21 cellular contexts compared by ENCODE assay signal in the genomic region with DNA sequence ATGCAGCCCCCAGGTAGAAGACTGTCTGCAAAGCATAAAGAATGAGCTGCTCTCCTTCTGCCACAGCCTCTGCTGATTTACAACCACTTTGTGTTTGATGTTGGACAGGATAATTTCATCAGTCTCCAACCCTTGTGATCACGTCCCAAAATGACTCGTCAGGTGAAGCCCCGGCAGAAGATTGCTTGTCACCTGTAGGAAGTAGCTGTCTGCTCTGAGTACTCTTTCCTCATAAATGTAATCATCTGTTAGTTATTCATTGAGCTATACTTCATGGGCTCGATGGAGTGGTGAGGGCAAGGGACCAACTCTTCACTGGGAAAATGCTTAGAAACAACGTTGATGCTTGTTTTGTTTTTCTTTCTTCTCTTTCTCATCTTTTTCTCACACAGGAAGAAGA.
"Had no signal": no experiment of that assay in that cellular context is flagged by ENCODE, and none has a peak within 500 bp of the region (broad histone marks: within the 10 kb centered on the region; RNA-seq: fewer than 3 reads in every experiment).

No MANE protein-coding gene starts in this region.

- H3K4me1 ChIP-seq: heart left ventricle, left ventricle myocardium inferior, lower lobe of right lung, pancreas, suprapubic skin, thyroid gland had no signal

- H3K27ac ChIP-seq: heart left ventricle, left ventricle myocardium inferior, lower lobe of right lung, pancreas, suprapubic skin, thyroid gland had no signal

- H3K27me3 ChIP-seq: pancreas, suprapubic skin, thyroid gland had no signal

- H3K36me3 Mint-ChIP-seq: memory B cell; mesothelial cell of epicardium; natural killer cell treated with Interleukin-12 subunit alpha and Interleukin-12 subunit beta and Interleukin-15 and Interleukin-18, amount 100 ng/mL, for 72 hours; type B pancreatic cell had no signal

- DNase-seq: effector memory CD8-positive, alpha-beta T cell; foreskin melanocyte; heart left ventricle; hippocampal formation; kidney glomerular epithelial cell; left ventricle myocardium inferior; lower lobe of right lung; occipital lobe; pancreas; right cardiac atrium; small intestine; stimulated activated CD4-positive, alpha-beta T cell treated with anti-CD3 and anti-CD28 coated beads, Interleukin-2, amount 100 ng/mL, for 48 hours; stimulated activated naive CD4-positive, alpha-beta T cell treated with Interleukin-2 at 50 U/mL for 16 hours; thyroid gland had no signal

- ATAC-seq: effector memory CD8-positive, alpha-beta T cell; heart left ventricle; lower lobe of right lung; natural killer cell treated with Interleukin-12 subunit alpha and Interleukin-12 subunit beta and Interleukin-15 and Interleukin-18, amount 100 ng/mL, for 72 hours; pancreas; right cardiac atrium had no signal

- H3K9me3 ChIP-seq: heart left ventricle, left ventricle myocardium inferior, lower lobe of right lung, pancreas, suprapubic skin, thyroid gland had no signal

- H3K9me3 Mint-ChIP-seq: dendritic cell treated with granulocyte-macrophage colony-stimulating factor and Interleukin-4, amounts not matched to agents 40 ng/mL and 50 ng/mL, for 4 days; effector memory CD8-positive, alpha-beta T cell; memory B cell; mesothelial cell of epicardium; type B pancreatic cell had no signal

- H3K4me1 Mint-ChIP-seq: memory B cell had no signal

- H3K4me3 ChIP-seq: heart left ventricle, left ventricle myocardium inferior, lower lobe of right lung, pancreas, suprapubic skin, thyroid gland had no signal

- H3K4me3 Mint-ChIP-seq: dendritic cell treated with granulocyte-macrophage colony-stimulating factor and Interleukin-4, amounts not matched to agents 40 ng/mL and 50 ng/mL, for 4 days; effector memory CD8-positive, alpha-beta T cell; memory B cell; mesothelial cell of epicardium; natural killer cell treated with Interleukin-12 subunit alpha and Interleukin-12 subunit beta and Interleukin-15 and Interleukin-18, amount 100 ng/mL, for 72 hours; type B pancreatic cell had no signal

- H3K36me3 ChIP-seq: heart left ventricle, left ventricle myocardium inferior, lower lobe of right lung, pancreas, suprapubic skin, thyroid gland had no signal

- H3K27me3 Mint-ChIP-seq: dendritic cell treated with granulocyte-macrophage colony-stimulating factor and Interleukin-4, amounts not matched to agents 40 ng/mL and 50 ng/mL, for 4 days; progenitor cell of endocrine pancreas had no signal

- H3K27ac Mint-ChIP-seq: dendritic cell treated with granulocyte-macrophage colony-stimulating factor and Interleukin-4, amounts not matched to agents 40 ng/mL and 50 ng/mL, for 4 days; effector memory CD8-positive, alpha-beta T cell; memory B cell; mesothelial cell of epicardium; natural killer cell treated with Interleukin-12 subunit alpha and Interleukin-12 subunit beta and Interleukin-15 and Interleukin-18, amount 100 ng/mL, for 72 hours; progenitor cell of endocrine pancreas; type B pancreatic cell had no signal
